1 cellular context compared by ENCODE assay signal in genomic region chr12:116276433-116277216, GRCh38.
TF ChIP-seq lines count a peak whose summit lies in the region.

No MANE protein-coding gene starts in this region.

TF ChIP-seq in K562, 482 proteins besides CTCF, POLR2A, EP300 and RAD21 (continued from another document):
- TF ChIP-seq ZNF609 (CRISPR knock-in tag; IDR thresholded peaks at IDR 0.05; ENCODE audit: borderline replicate concordance): no peak
- TF ChIP-seq ZNF740 (CRISPR knock-in tag; IDR thresholded peaks at IDR 0.05): 0 out of 2 replicates have a peak, but pooled peaks have one; percentile 51
- no peak for TF ChIP-seq ZNF740 (tag; IDR thresholded peaks at IDR 0.05)
- TF ChIP-seq FOSL1 (tag; conservative IDR thresholded peaks at IDR 0.05): 0 out of 2 replicates have a peak, but pooled peaks have one; percentile 13
- TF ChIP-seq L3MBTL2 (IDR thresholded peaks at IDR 0.05): 0 out of 2 replicates have a peak, but pooled peaks have one; percentile 14
- peak; percentile 24 for TF ChIP-seq KDM5B (IDR thresholded peaks at IDR 0.05; ENCODE audit: insufficient replicate concordance, low read depth, low read length)
- TF ChIP-seq MAZ (CRISPR knock-in tag; conservative IDR thresholded peaks at IDR 0.05 in 1 of 2, IDR thresholded peaks at IDR 0.05 in 1 of 2): peak in 1 of 2 experiments; percentile 56; a peak in 2 of 4 replicates
- no peak for TF ChIP-seq HES1 (IDR thresholded peaks at IDR 0.05; ENCODE audit: low read depth)
- TF ChIP-seq ATF7 (IDR thresholded peaks at IDR 0.05): 0 out of 2 replicates have a peak, but pooled peaks have one; percentile 12
- TF ChIP-seq POLR2G (IDR thresholded peaks at IDR 0.05; ENCODE audit: low read depth, low read length): peak; percentile 56; the same call in 1 of the 2 replicates
- peak in 1 of 2 experiments; percentile 5; a peak in 1 of 3 replicates for TF ChIP-seq CBX3 (IDR thresholded peaks at IDR 0.05; ENCODE audit: borderline replicate concordance in 1 of 2, low read length in 2 of 2)
- TF ChIP-seq ZNF586 (CRISPR knock-in tag; conservative IDR thresholded peaks at IDR 0.05): no peak
- peak; percentile 43 for TF ChIP-seq HMGN3 (IDR thresholded peaks at IDR 0.05; ENCODE audit: borderline replicate concordance, extremely low read depth, insufficient read length, low read depth, low read length)
